1 cellular context compared by ENCODE assay signal in the genomic region with DNA sequence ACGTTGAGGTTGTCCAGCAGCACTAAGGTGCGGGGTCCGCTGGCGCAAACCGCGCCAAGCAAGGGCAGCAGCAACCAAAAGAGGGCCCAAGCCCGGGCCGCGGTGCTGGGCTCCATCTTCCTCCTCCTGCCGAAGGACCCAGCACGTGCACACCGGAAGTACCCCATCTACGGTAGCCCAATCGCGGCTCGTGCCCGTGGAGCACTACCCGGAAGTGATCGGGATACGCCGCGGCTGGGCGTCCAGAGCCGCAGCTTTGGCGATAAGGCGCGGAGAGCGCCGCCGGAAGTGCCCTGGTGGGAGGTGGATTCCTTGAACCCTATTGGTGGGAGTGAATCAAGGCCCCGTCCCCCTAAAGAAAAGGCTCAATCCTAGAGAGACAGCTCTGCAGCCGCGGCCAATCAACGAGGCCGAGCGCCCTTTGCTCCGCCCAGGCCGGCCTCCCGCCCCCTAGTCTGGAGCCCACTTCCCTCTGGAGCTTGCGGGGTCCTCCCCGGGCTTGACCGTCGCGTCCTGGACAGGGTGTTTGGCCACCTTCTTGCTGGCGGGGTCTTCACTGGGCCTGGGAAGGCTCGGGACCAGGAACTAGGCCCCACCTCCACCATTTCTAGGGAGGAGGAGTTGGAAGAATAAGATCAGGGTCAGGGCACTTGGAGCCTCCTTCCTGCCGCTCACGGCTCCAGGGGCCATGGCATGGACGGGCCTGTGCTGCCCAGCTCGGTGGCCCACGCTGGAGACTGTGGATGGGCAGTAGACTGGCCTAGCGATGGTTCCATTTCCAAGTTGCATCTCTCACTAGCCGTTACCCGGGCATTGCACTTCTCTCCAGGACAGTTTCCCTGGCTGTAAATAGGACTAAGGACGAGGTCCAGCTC.
TF ChIP-seq lines count a peak whose summit lies in the region.

A gene (minus strand): TSS at position 135 of the 875 bp plus-strand sequence. CDS start 19 bp downstream, at position 116.

TF ChIP-seq in A549, 52 proteins besides CTCF, POLR2A, EP300 and RAD21 (continued from another document):
- TF ChIP-seq, protein P1, sequence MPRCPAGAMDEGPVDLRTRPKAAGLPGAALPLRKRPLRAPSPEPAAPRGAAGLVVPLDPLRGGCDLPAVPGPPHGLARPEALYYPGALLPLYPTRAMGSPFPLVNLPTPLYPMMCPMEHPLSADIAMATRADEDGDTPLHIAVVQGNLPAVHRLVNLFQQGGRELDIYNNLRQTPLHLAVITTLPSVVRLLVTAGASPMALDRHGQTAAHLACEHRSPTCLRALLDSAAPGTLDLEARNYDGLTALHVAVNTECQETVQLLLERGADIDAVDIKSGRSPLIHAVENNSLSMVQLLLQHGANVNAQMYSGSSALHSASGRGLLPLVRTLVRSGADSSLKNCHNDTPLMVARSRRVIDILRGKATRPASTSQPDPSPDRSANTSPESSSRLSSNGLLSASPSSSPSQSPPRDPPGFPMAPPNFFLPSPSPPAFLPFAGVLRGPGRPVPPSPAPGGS (IDR thresholded peaks at IDR 0.05): 0 out of 3 replicates have a peak, but pooled peaks have one; percentile 35
- TF ChIP-seq EHMT2 (IDR thresholded peaks at IDR 0.05; ENCODE audit: low read depth) (no peak), EHF (CRISPR knock-in tag; IDR thresholded peaks at IDR 0.05) (no peak), MYC (IDR thresholded peaks at IDR 0.05; ENCODE audit: borderline replicate concordance, low read length) (no peak), RFX5 (IDR thresholded peaks at IDR 0.05) (no peak), NR3C1 (IDR thresholded peaks at IDR 0.05) (no peak), KDM5A (IDR thresholded peaks at IDR 0.05) (0 out of 2 replicates have a peak, but pooled peaks have one; percentile 57), NFE2L2 (conservative IDR thresholded peaks at IDR 0.05; ENCODE audit: low read length) (no peak), FOSB (CRISPR knock-in tag; IDR thresholded peaks at IDR 0.05) (no peak), PHF8 (IDR thresholded peaks at IDR 0.05; ENCODE audit: borderline replicate concordance, low read depth) (0 out of 2 replicates have a peak, but pooled peaks have one; percentile 80), POLR2AphosphoS2 (conservative IDR thresholded peaks at IDR 0.05; ENCODE audit: low read length) (no peak), ZNF302 (CRISPR knock-in tag; IDR thresholded peaks at IDR 0.05) (no peak), CEBPB (IDR thresholded peaks at IDR 0.05) (no peak), JUN (IDR thresholded peaks at IDR 0.05) (peak in 1 of 2 experiments; percentile 66; a peak in 3 of 5 replicates), HDAC2 (IDR thresholded peaks at IDR 0.05) (no peak), TP53 (CRISPR knock-in tag; IDR thresholded peaks at IDR 0.05) (no peak), FOXS1 (CRISPR knock-in tag; IDR thresholded peaks at IDR 0.05) (no peak), ZC3H11A (IDR thresholded peaks at IDR 0.05) (no peak), ZFP36 (IDR thresholded peaks at IDR 0.05; ENCODE audit: borderline replicate concordance, partially characterized antibody) (no peak), HOXA7 (CRISPR knock-in tag; IDR thresholded peaks at IDR 0.05) (no peak), TFCP2L1 (CRISPR knock-in tag; IDR thresholded peaks at IDR 0.05) (no peak), RNF2 (IDR thresholded peaks at IDR 0.05; ENCODE audit: borderline replicate concordance, low read depth) (no peak), CBX8 (IDR thresholded peaks at IDR 0.05) (no peak), JUNB (IDR thresholded peaks at IDR 0.05) (no peak)
- TF ChIP-seq, protein P2, sequence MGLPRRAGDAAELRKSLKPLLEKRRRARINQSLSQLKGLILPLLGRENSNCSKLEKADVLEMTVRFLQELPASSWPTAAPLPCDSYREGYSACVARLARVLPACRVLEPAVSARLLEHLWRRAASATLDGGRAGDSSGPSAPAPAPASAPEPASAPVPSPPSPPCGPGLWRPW (IDR thresholded peaks at IDR 0.05): no peak
- TF ChIP-seq, protein P3, sequence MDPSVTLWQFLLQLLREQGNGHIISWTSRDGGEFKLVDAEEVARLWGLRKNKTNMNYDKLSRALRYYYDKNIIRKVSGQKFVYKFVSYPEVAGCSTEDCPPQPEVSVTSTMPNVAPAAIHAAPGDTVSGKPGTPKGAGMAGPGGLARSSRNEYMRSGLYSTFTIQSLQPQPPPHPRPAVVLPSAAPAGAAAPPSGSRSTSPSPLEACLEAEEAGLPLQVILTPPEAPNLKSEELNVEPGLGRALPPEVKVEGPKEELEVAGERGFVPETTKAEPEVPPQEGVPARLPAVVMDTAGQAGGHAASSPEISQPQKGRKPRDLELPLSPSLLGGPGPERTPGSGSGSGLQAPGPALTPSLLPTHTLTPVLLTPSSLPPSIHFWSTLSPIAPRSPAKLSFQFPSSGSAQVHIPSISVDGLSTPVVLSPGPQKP (IDR thresholded peaks at IDR 0.05; ENCODE audit: low read depth, low read length): no peak
- TF ChIP-seq, protein P4, sequence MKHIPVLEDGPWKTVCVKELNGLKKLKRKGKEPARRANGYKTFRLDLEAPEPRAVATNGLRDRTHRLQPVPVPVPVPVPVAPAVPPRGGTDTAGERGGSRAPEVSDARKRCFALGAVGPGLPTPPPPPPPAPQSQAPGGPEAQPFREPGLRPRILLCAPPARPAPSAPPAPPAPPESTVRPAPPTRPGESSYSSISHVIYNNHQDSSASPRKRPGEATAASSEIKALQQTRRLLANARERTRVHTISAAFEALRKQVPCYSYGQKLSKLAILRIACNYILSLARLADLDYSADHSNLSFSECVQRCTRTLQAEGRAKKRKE (CRISPR knock-in tag; IDR thresholded peaks at IDR 0.05; ENCODE audit: low read depth): no peak
- TF ChIP-seq, protein P5, sequence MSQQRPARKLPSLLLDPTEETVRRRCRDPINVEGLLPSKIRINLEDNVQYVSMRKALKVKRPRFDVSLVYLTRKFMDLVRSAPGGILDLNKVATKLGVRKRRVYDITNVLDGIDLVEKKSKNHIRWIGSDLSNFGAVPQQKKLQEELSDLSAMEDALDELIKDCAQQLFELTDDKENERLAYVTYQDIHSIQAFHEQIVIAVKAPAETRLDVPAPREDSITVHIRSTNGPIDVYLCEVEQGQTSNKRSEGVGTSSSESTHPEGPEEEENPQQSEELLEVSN (IDR thresholded peaks at IDR 0.05; ENCODE audit: borderline replicate concordance, low read depth): 0 out of 2 replicates have a peak, but pooled peaks have one; percentile 34
- TF ChIP-seq, protein P6, sequence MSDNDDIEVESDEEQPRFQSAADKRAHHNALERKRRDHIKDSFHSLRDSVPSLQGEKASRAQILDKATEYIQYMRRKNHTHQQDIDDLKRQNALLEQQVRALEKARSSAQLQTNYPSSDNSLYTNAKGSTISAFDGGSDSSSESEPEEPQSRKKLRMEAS (IDR thresholded peaks at IDR 0.05): peak; percentile 69
